15 cellular contexts compared by ENCODE assay signal in the genomic region with DNA sequence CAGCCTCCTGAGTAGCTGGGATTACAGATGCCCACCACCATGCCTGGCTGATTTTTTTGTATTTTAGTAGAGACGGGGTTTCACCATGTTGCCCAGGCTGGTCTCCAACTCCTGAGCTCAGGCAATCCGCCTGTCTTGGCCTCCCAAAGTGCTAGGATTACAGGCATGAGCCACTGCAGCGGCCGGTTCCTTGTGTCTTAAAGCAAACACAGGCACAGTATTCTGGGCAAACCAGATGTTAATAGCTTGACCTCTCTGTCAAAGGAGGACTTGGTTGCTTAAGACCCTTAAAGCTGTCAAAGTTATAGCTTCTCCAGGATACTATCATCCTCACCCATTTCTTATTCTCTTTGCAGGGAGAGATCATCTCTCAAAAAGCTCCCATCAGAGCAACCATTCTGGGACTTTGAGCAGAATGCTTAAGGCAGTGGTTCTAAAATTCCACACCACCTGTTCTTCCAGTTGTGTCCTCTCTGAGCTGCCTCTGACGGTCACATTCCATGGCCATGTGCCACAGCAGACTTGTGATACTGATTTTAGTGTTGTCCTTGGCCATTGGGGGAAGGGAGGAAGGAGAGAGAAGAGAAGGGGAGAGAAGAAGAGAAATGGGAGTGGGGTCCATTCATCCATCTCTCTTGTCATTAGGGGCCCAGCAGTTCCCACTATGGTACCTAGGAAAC.
DNase-seq lines count a peak whose midpoint lies in the region; ATAC-seq and TF ChIP-seq lines count a peak whose summit lies in the region.
"Had no signal": no experiment of that assay in that cellular context is flagged by ENCODE, and none has a peak within 500 bp of the region (broad histone marks: within the 10 kb centered on the region; RNA-seq: fewer than 3 reads in every experiment).

No MANE protein-coding gene starts in this region.

- WGBS in heart left ventricle, 4 donors, result 57 to 75% (median 74%) methylated on average over 5 of the region's 5 CpGs

- no peaks in the 10 kb centered on the region for H3K36me3 ChIP-seq in heart left ventricle
- no peaks in the 10 kb centered on the region for H3K36me3 ChIP-seq in rectal smooth muscle tissue (ENCODE audit: control insufficient read depth, insufficient read depth, low read length)
- H3K36me3 ChIP-seq: MG63 had no signal

- no peak overlapping the region for H3K9ac ChIP-seq in rectal smooth muscle tissue (ENCODE audit: low read length)

- intact Hi-C loops in heart left ventricle (cut with DNase I), result loop anchor here in 1 of 10 donors (5.0 kb wide), 1 partner anchor 71 kb away; no protein-coding TSS in a partner anchor
- intact Hi-C loops in cardiac septum (cut with DNase I), result loop anchor here (5.0 kb wide), 1 partner anchor 61 kb away; no protein-coding TSS in a partner anchor
- intact Hi-C loops in left ventricle myocardium superior (cut with micrococcal nuclease), result loop anchor here (10.0 kb wide), 1 partner anchor 144 kb away; no protein-coding TSS in a partner anchor
- intact Hi-C loops in activated T-helper 1 cell treated with anti-CD3 and anti-CD28 coated beads, Interleukin-12 subunit alpha, Interleukin-12 subunit beta, Interleukin-2, Interleukin-4 antibody, amounts not matched to agents 30 ng/mL and 10 ng/mL and 1 ng/mL, durations not matched to agents 14 hours and 24 hours and 36 hours (cut with micrococcal nuclease), result no loop called here

- H3K27me3 Mint-ChIP-seq in activated T-helper 1 cell treated with anti-CD3 and anti-CD28 coated beads, Interleukin-12 subunit alpha, Interleukin-12 subunit beta, Interleukin-2, Interleukin-4 antibody, amounts not matched to agents 30 ng/mL and 10 ng/mL and 1 ng/mL, durations not matched to agents 14 hours and 24 hours and 36 hours (ENCODE audit: insufficient read depth), result no peaks in the 10 kb centered on the region
- H3K27me3 Mint-ChIP-seq: activated CD4-positive, alpha-beta T cell treated with anti-CD3 and anti-CD28 coated beads, Interleukin-2, amount 10 ng/mL, durations not matched to agents 7 days and 5 days; activated naive CD4-positive, alpha-beta T cell treated with anti-CD3 and anti-CD28 coated beads, Interleukin-2, amount 50 U/mL, for 24 hours had no signal

- TF ChIP-seq CTCF in heart left ventricle (IDR thresholded peaks at IDR 0.05), result no peak

- H3K4me3 ChIP-seq in heart left ventricle (no peak overlapping the region), rectal smooth muscle tissue (ENCODE audit: low read length) (no peak overlapping the region)
- H3K4me3 ChIP-seq: MG63, SK-N-MC had no signal

- no peak overlapping the region for H3K27ac Mint-ChIP-seq in activated T-helper 1 cell treated with anti-CD3 and anti-CD28 coated beads, Interleukin-12 subunit alpha, Interleukin-12 subunit beta, Interleukin-2, Interleukin-4 antibody, amounts not matched to agents 30 ng/mL and 10 ng/mL and 1 ng/mL, durations not matched to agents 14 hours and 24 hours and 36 hours
- H3K27ac Mint-ChIP-seq: activated CD4-positive, alpha-beta T cell treated with anti-CD3 and anti-CD28 coated beads, Interleukin-2, amount 10 ng/mL, durations not matched to agents 7 days and 5 days; activated naive CD4-positive, alpha-beta T cell treated with anti-CD3 and anti-CD28 coated beads, Interleukin-2, amount 50 U/mL, for 24 hours had no signal

- H3K4me1 ChIP-seq in heart left ventricle, result peaks cover 0 to 96% (median 62%) of the 10 kb centered on the region in 12 donors
- H3K4me1 ChIP-seq in rectal smooth muscle tissue (ENCODE audit: control insufficient read depth, insufficient read depth, low read length), result peaks cover 38% of the 10 kb centered on the region

- no peaks in the 10 kb centered on the region for H3K27me3 ChIP-seq in heart left ventricle
- no peaks in the 10 kb centered on the region for H3K27me3 ChIP-seq in rectal smooth muscle tissue (ENCODE audit: control insufficient read depth, insufficient read depth, low read length)
- H3K27me3 ChIP-seq: MG63 had no signal

- no peaks in the 10 kb centered on the region for H3K9me3 Mint-ChIP-seq in activated T-helper 1 cell treated with anti-CD3 and anti-CD28 coated beads, Interleukin-12 subunit alpha, Interleukin-12 subunit beta, Interleukin-2, Interleukin-4 antibody, amounts not matched to agents 30 ng/mL and 10 ng/mL and 1 ng/mL, durations not matched to agents 14 hours and 24 hours and 36 hours
- H3K9me3 Mint-ChIP-seq: activated CD4-positive, alpha-beta T cell treated with anti-CD3 and anti-CD28 coated beads, Interleukin-2, amount 10 ng/mL, durations not matched to agents 7 days and 5 days; activated naive CD4-positive, alpha-beta T cell treated with anti-CD3 and anti-CD28 coated beads, Interleukin-2, amount 50 U/mL, for 24 hours had no signal

- H3K4me3 Mint-ChIP-seq in activated T-helper 1 cell treated with anti-CD3 and anti-CD28 coated beads, Interleukin-12 subunit alpha, Interleukin-12 subunit beta, Interleukin-2, Interleukin-4 antibody, amounts not matched to agents 30 ng/mL and 10 ng/mL and 1 ng/mL, durations not matched to agents 14 hours and 24 hours and 36 hours, result no peak overlapping the region
- H3K4me3 Mint-ChIP-seq: activated CD4-positive, alpha-beta T cell treated with anti-CD3 and anti-CD28 coated beads, Interleukin-2, amount 10 ng/mL, durations not matched to agents 7 days and 5 days; activated naive CD4-positive, alpha-beta T cell treated with anti-CD3 and anti-CD28 coated beads, Interleukin-2, amount 50 U/mL, for 24 hours had no signal

- H3K4me1 Mint-ChIP-seq in activated T-helper 1 cell treated with anti-CD3 and anti-CD28 coated beads, Interleukin-12 subunit alpha, Interleukin-12 subunit beta, Interleukin-2, Interleukin-4 antibody, amounts not matched to agents 30 ng/mL and 10 ng/mL and 1 ng/mL, durations not matched to agents 14 hours and 24 hours and 36 hours (ENCODE audit: low read depth), result no peaks in the 10 kb centered on the region
- H3K4me1 Mint-ChIP-seq: activated CD4-positive, alpha-beta T cell treated with anti-CD3 and anti-CD28 coated beads, Interleukin-2, amount 10 ng/mL, durations not matched to agents 7 days and 5 days; activated naive CD4-positive, alpha-beta T cell treated with anti-CD3 and anti-CD28 coated beads, Interleukin-2, amount 50 U/mL, for 24 hours had no signal

- H3K36me3 Mint-ChIP-seq in activated T-helper 1 cell treated with anti-CD3 and anti-CD28 coated beads, Interleukin-12 subunit alpha, Interleukin-12 subunit beta, Interleukin-2, Interleukin-4 antibody, amounts not matched to agents 30 ng/mL and 10 ng/mL and 1 ng/mL, durations not matched to agents 14 hours and 24 hours and 36 hours (ENCODE audit: low read depth), result no peaks in the 10 kb centered on the region
- H3K36me3 Mint-ChIP-seq: activated naive CD4-positive, alpha-beta T cell treated with anti-CD3 and anti-CD28 coated beads, Interleukin-2, amount 50 U/mL, for 24 hours had no signal

- no peaks in the 10 kb centered on the region for H3K9me3 ChIP-seq in heart left ventricle
- H3K9me3 ChIP-seq: MG63 had no signal

- peak overlapping the region in 11 of 12 donors; percentile 15 to 91 (median 82) for H3K27ac ChIP-seq in heart left ventricle
- H3K27ac ChIP-seq in rectal smooth muscle tissue (ENCODE audit: low read depth, low read length), result peak overlapping the region; percentile 7
- H3K27ac ChIP-seq: SK-N-MC had no signal

- TF ChIP-seq POLR2A in heart left ventricle (IDR thresholded peaks at IDR 0.05), result no peak

- ATAC-seq in heart left ventricle (peak in 1 of 4 donors; percentile 30), left ventricle myocardium superior (peak; percentile 13), GM21360 (IDR thresholded peaks at IDR 0.05; ENCODE audit: unreplicated experiment) (no peak)

- DNase-seq in heart left ventricle (peak in 3 of 5 donors; percentile 45 to 63 (median 47)), cardiac septum (ENCODE audit: low spot score) (no peak), left ventricle myocardium superior (peak; percentile 60), occipital lobe (lab: John Stamatoyannopoulos, UW) (no peak), NOMO-1 (lab: John Stamatoyannopoulos, UW; ENCODE audit: unreplicated experiment in 2 of 2) (no peak)
- no peak for DNase-seq in activated T-helper 1 cell treated with anti-CD3 and anti-CD28 coated beads, Interleukin-12 subunit alpha, Interleukin-12 subunit beta, Interleukin-2, Interleukin-4 antibody, amounts not matched to agents 30 ng/mL and 10 ng/mL and 1 ng/mL, durations not matched to agents 14 hours and 24 hours and 36 hours (ENCODE audit: low spot score)
- DNase-seq: activated CD4-positive, alpha-beta T cell treated with anti-CD3 and anti-CD28 coated beads, Interleukin-2, amount 10 ng/mL, durations not matched to agents 7 days and 5 days; DMS79 treated with DMSO at 0.1 percent for 48 hours; MG63; NCI-H1930; stimulated activated CD4-positive, alpha-beta T cell treated with anti-CD3 and anti-CD28 coated beads, Interleukin-4, amount 100 ng/mL, for 4 hours had no signal

Comparison
In these comparisons a context has a peak if more than half of its experiments do, and no peak if none do; other contexts are left out.
1. DNase-seq: peak in heart left ventricle (3 of 5) and left ventricle myocardium superior (single experiment); none in cardiac septum (single experiment), occipital lobe (single experiment), activated T-helper 1 cell treated with anti-CD3 and anti-CD28 coated beads, Interleukin-12 subunit alpha, Interleukin-12 subunit beta, Interleukin-2, Interleukin-4 antibody, amounts not matched to agents 30 ng/mL and 10 ng/mL and 1 ng/mL, durations not matched to agents 14 hours and 24 hours and 36 hours (single experiment) and NOMO-1 (0 of 2).